ENCODE assay signal across 9 cellular contexts in the genomic region with DNA sequence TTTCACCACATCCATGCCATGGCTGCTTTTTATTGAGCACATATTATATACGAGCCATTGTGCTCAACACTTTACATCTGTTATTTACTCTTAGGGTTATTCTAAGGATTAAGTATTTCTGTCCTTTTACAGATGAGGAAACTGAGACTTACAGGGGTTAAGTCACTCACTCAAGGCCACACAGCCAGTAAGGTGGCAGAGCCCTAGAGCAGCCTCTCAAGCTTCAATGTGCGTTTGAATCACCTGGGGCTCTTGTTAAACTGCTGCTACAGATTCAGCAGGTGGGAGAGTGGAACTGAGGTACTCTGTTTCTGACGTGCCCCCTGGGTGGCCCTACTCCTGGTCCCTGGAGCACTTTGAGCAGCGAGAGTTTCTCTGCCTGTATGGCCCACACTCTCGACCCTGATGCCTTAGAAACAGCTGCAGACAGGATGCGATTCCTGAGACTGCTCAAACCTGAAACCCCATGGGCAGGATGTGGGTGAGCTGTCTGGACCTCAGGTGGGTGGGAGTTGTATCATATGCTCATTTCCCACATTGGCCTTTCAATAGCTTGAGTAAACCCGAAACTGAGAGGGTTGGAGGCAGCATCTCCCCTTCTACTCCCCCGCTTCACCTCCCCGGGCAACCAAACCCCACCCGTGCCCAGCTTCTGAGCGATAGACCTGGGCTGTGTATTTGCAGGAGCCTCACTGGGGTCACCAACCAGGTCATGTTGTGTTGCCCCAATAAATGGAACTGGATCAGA. TPM values are rescaled to one million over a fixed set of nuclear protein-coding genes. Genes with fewer than 3 reads are reported as not detected.
DNase-seq lines count a peak whose midpoint lies in the region; ATAC-seq and TF ChIP-seq lines count a peak whose summit lies in the region.
"Had no signal": no experiment of that assay in that cellular context is flagged by ENCODE, and none has a peak within 500 bp of the region (broad histone marks: within the 10 kb centered on the region; RNA-seq: fewer than 3 reads in every experiment).

No MANE protein-coding gene starts in this region.

- peak overlapping the region; percentile 39 for H3K27ac Mint-ChIP-seq in activated naive CD8-positive, alpha-beta T cell treated with anti-CD3 and anti-CD28 coated beads, Interleukin-2, amount 10 ng/mL, durations not matched to agents 7 days and 5 days
- H3K27ac Mint-ChIP-seq in stimulated activated naive B cell treated with anti-CD40 and anti-IgM and Interleukin-4, amounts not matched to agents 10 μg/mL and 1 μg/mL and 100 μg/mL, for 72 hours, result no peak overlapping the region

- peak; percentile 93 for ATAC-seq in GM21786 (IDR thresholded peaks at IDR 0.05; ENCODE audit: unreplicated experiment)
- ATAC-seq in activated naive CD8-positive, alpha-beta T cell treated with anti-CD3 and anti-CD28 coated beads, Interleukin-2, amount 10 ng/mL, durations not matched to agents 7 days and 5 days (ENCODE audit: low read depth), result peak; percentile 89
- peak; percentile 97 for ATAC-seq in stimulated activated naive B cell treated with anti-CD40 and anti-IgM and Interleukin-4, amounts not matched to agents 10 μg/mL and 1 μg/mL and 100 μg/mL, for 72 hours (replicated peaks)

- H3K27me3 Mint-ChIP-seq in activated naive CD8-positive, alpha-beta T cell treated with anti-CD3 and anti-CD28 coated beads, Interleukin-2, amount 10 ng/mL, durations not matched to agents 7 days and 5 days, result peaks cover 34% of the 10 kb centered on the region
- H3K27me3 Mint-ChIP-seq in stimulated activated naive B cell treated with anti-CD40 and anti-IgM and Interleukin-4, amounts not matched to agents 10 μg/mL and 1 μg/mL and 100 μg/mL, for 72 hours, result peaks cover 41 to 45% of the 10 kb centered on the region in 2 donors

- peaks cover 2% of the 10 kb centered on the region for H3K9me3 Mint-ChIP-seq in activated naive CD8-positive, alpha-beta T cell treated with anti-CD3 and anti-CD28 coated beads, Interleukin-2, amount 10 ng/mL, durations not matched to agents 7 days and 5 days
- H3K9me3 Mint-ChIP-seq in stimulated activated naive B cell treated with anti-CD40 and anti-IgM and Interleukin-4, amounts not matched to agents 10 μg/mL and 1 μg/mL and 100 μg/mL, for 72 hours, result peaks cover 0 to 5% of the 10 kb centered on the region in 2 donors

- H3K27ac ChIP-seq in left ventricle myocardium inferior (replicated peaks), result no peak overlapping the region
- H3K27ac ChIP-seq: pancreas had no signal

- H3K27me3 ChIP-seq in left ventricle myocardium inferior (ENCODE audit: low read depth), result no peaks in the 10 kb centered on the region
- H3K27me3 ChIP-seq: pancreas had no signal

- TF ChIP-seq CTCF in GM10266 (IDR thresholded peaks at IDR 0.05; ENCODE audit: control insufficient read depth, insufficient read depth, low read depth, missing control alignments) (no peak), left ventricle myocardium inferior (IDR thresholded peaks at IDR 0.05; ENCODE audit: borderline replicate concordance) (no peak)

- H3K4me3 Mint-ChIP-seq in activated naive CD8-positive, alpha-beta T cell treated with anti-CD3 and anti-CD28 coated beads, Interleukin-2, amount 10 ng/mL, durations not matched to agents 7 days and 5 days, result peak overlapping the region; percentile 74
- H3K4me3 Mint-ChIP-seq in stimulated activated naive B cell treated with anti-CD40 and anti-IgM and Interleukin-4, amounts not matched to agents 10 μg/mL and 1 μg/mL and 100 μg/mL, for 72 hours, result no peak overlapping the region

- intact Hi-C loops in left ventricle myocardium inferior (cut with micrococcal nuclease), result no loop called here

- H3K36me3 ChIP-seq in left ventricle myocardium inferior, result no peaks in the 10 kb centered on the region
- H3K36me3 ChIP-seq: pancreas had no signal

- DNase-seq in GM10266 (ENCODE audit: extremely low spot score) (peak; percentile 77), RPMI8226 (peak; percentile 54), NCI-H2227 (lab: John Stamatoyannopoulos, UW; ENCODE audit: unreplicated experiment) (no peak), left ventricle myocardium inferior (no peak), NCI-H2227 treated with DMSO at 0.1 percent for 48 hours (lab: John Stamatoyannopoulos, UW) (no peak)
- peak; percentile 87 for DNase-seq in activated naive CD8-positive, alpha-beta T cell treated with anti-CD3 and anti-CD28 coated beads, Interleukin-2, amount 10 ng/mL, durations not matched to agents 7 days and 5 days
- DNase-seq in stimulated activated naive B cell treated with anti-CD40 and anti-IgM and Interleukin-4, amounts not matched to agents 10 μg/mL and 1 μg/mL and 100 μg/mL, for 72 hours, result peak; percentile 80

- no peak overlapping the region for H3K4me3 ChIP-seq in left ventricle myocardium inferior
- H3K4me3 ChIP-seq: pancreas had no signal

- H3K4me1 ChIP-seq in left ventricle myocardium inferior, result peaks cover 55% of the 10 kb centered on the region
- H3K4me1 ChIP-seq: pancreas had no signal

- POLR2A ChIA-PET in activated naive CD8-positive, alpha-beta T cell treated with anti-CD3 and anti-CD28 coated beads, Interleukin-2, amount 10 ng/mL, durations not matched to agents 7 days and 5 days (lab: Charles Lee), result interaction anchor here (1.0 to 2.3 kb wide), 6 partner anchors 25 to 99 kb away, joined by 4 to 22 read pairs (median 4); no protein-coding TSS in a partner anchor

- peaks cover 38% of the 10 kb centered on the region for H3K36me3 Mint-ChIP-seq in activated naive CD8-positive, alpha-beta T cell treated with anti-CD3 and anti-CD28 coated beads, Interleukin-2, amount 10 ng/mL, durations not matched to agents 7 days and 5 days
- H3K36me3 Mint-ChIP-seq in stimulated activated naive B cell treated with anti-CD40 and anti-IgM and Interleukin-4, amounts not matched to agents 10 μg/mL and 1 μg/mL and 100 μg/mL, for 72 hours, result peaks cover 3 to 5% of the 10 kb centered on the region in 2 donors

- H3K4me1 Mint-ChIP-seq in activated naive CD8-positive, alpha-beta T cell treated with anti-CD3 and anti-CD28 coated beads, Interleukin-2, amount 10 ng/mL, durations not matched to agents 7 days and 5 days, result peaks cover 62% of the 10 kb centered on the region
- H3K4me1 Mint-ChIP-seq in stimulated activated naive B cell treated with anti-CD40 and anti-IgM and Interleukin-4, amounts not matched to agents 10 μg/mL and 1 μg/mL and 100 μg/mL, for 72 hours, result peaks cover 14 to 31% of the 10 kb centered on the region in 2 donors

- no peaks in the 10 kb centered on the region for H3K9me3 ChIP-seq in left ventricle myocardium inferior (replicated peaks)
- H3K9me3 ChIP-seq: pancreas had no signal

RNA-seq across cellular contexts. Expression of a gene that starts 59.3 kb away (rescaled TPM):
- total RNA-seq in activated naive CD8-positive, alpha-beta T cell treated with anti-CD3 and anti-CD28 coated beads, Interleukin-2, amount 10 ng/mL, durations not matched to agents 7 days and 5 days, result 10 to 100 TPM; 20.5 to 20.9 TPM
- 18.0 TPM for total RNA-seq in left ventricle myocardium inferior

Comparison
In these comparisons a context has a peak if more than half of its experiments do, and no peak if none do; other contexts are left out.
1. DNase-seq: peak in GM10266 (single experiment), RPMI8226 (single experiment), activated naive CD8-positive, alpha-beta T cell treated with anti-CD3 and anti-CD28 coated beads, Interleukin-2, amount 10 ng/mL, durations not matched to agents 7 days and 5 days (single experiment) and stimulated activated naive B cell treated with anti-CD40 and anti-IgM and Interleukin-4, amounts not matched to agents 10 μg/mL and 1 μg/mL and 100 μg/mL, for 72 hours (single experiment); none in NCI-H2227 (single experiment), left ventricle myocardium inferior (single experiment) and NCI-H2227 treated with DMSO at 0.1 percent for 48 hours (single experiment).
2. Peak in every context shown above with its lines, with median percentiles within 50 percentile points of each other: ATAC-seq.